Comparison of ENCODE assay signal across 8 cellular contexts in genomic region chr22:39242809-39243442, GRCh38. TPM values are rescaled to one million over a fixed set of nuclear protein-coding genes. Genes with fewer than 3 reads are reported as not detected.
A peak's percentile ranks its signal among the peaks of the same experiment; 100 is the strongest.
DNase-seq lines count a peak whose midpoint lies in the region; ATAC-seq and TF ChIP-seq lines count a peak whose summit lies in the region.

No MANE protein-coding gene starts in this region.

- no peaks in the 10 kb centered on the region for H3K9me3 ChIP-seq in iPS DF 6.9 (ENCODE audit: control insufficient read depth, insufficient read depth, low read length)
- H3K9me3 ChIP-seq in smooth muscle cell (replicated peaks; ENCODE audit: low read depth) = no peaks in the 10 kb centered on the region

- no peaks in the 10 kb centered on the region for H4K20me1 ChIP-seq in smooth muscle cell (ENCODE audit: low read depth)

- DNase-seq in stimulated activated CD4-positive, alpha-beta T cell treated with anti-CD3 and anti-CD28 coated beads, Interleukin-4, amount 100 ng/mL, for 1 hour = peak; percentile 43
- DNase-seq in stimulated activated CD4-positive, alpha-beta T cell treated with anti-CD3 and anti-CD28 coated beads, Interleukin-2, amount 100 ng/mL, for 48 hours = no peak
- DNase-seq in activated naive CD4-positive, alpha-beta T cell treated with Interleukin-2 at 50 U/mL for 16 hours = peak; percentile 47
- DNase-seq in iPS DF 6.9 (ENCODE audit: low read depth, low spot score) (no peak), smooth muscle cell (lab: John Stamatoyannopoulos, UW; ENCODE audit: unreplicated experiment) (no peak), 8988T (no peak), ACHN (no peak)

- H3K27me3 ChIP-seq in iPS DF 6.9 (ENCODE audit: control insufficient read depth, insufficient read depth, low read length) (peaks cover 29% of the 10 kb centered on the region), smooth muscle cell (ENCODE audit: low read depth) (peaks cover 60% of the 10 kb centered on the region)

- TF ChIP-seq CTCF in smooth muscle cell (IDR thresholded peaks at IDR 0.05; ENCODE audit: borderline replicate concordance, insufficient read depth, poor library complexity, severe bottlenecking) = no peak

- H3K4me1 ChIP-seq in iPS DF 6.9 (ENCODE audit: control insufficient read depth, insufficient read depth, low read length) (peaks cover 15% of the 10 kb centered on the region), smooth muscle cell (ENCODE audit: low read depth) (peaks cover 24% of the 10 kb centered on the region)

- H3K36me3 ChIP-seq in iPS DF 6.9 (ENCODE audit: control insufficient read depth, insufficient read depth, low read length) (no peaks in the 10 kb centered on the region), smooth muscle cell (ENCODE audit: low read depth) (no peaks in the 10 kb centered on the region)

- H3K27ac ChIP-seq in iPS DF 6.9 (ENCODE audit: low read length) (no peak overlapping the region), smooth muscle cell (ENCODE audit: low read depth) (no peak overlapping the region)

- no peaks in the 10 kb centered on the region for H3K79me2 ChIP-seq in smooth muscle cell (ENCODE audit: low read depth)

- H3K9ac ChIP-seq in smooth muscle cell (ENCODE audit: low read depth) = no peak overlapping the region

- no peak for ATAC-seq in HG02763 (IDR thresholded peaks at IDR 0.05; ENCODE audit: unreplicated experiment)

- WGBS in iPS DF 6.9 (ENCODE audit: insufficient coverage, insufficient read length) = no CpG with 5 or more reads among the region's 52 CpGs
- WGBS in smooth muscle cell (ENCODE audit: low lambda C conversion rate) = 2% methylated on average over 34 of the region's 52 CpGs

- in situ Hi-C loops in ACHN (cut with HindIII; ENCODE audit: low pct_ligation_motif_present, low pct_unique_long_range_greater_than_20kb, low sequenced_read_pairs) = no loop called here

- H2AFZ ChIP-seq in smooth muscle cell (ENCODE audit: low read depth) = no peak overlapping the region

- H3F3A ChIP-seq in smooth muscle cell (ENCODE audit: low read depth) = no peaks in the 10 kb centered on the region

- H3K4me2 ChIP-seq in smooth muscle cell = peak overlapping the region; percentile 88

- H3K4me3 ChIP-seq in iPS DF 6.9 (ENCODE audit: low read length) = peak overlapping the region; percentile 34
- H3K4me3 ChIP-seq in smooth muscle cell = peak overlapping the region; percentile 56

RNA-seq across cellular contexts. Expression of gene PDGFB, which starts 1.9 kb away (rescaled TPM):
- 1.9 and 2.1 TPM in 2 replicates for total RNA-seq in smooth muscle cell
- 0.31 and 3.0 TPM in 2 replicates for polyA plus RNA-seq in smooth muscle cell

Comparison
In these comparisons a context has a peak if more than half of its experiments do, and no peak if none do; other contexts are left out.
1. DNase-seq: peak in stimulated activated CD4-positive, alpha-beta T cell treated with anti-CD3 and anti-CD28 coated beads, Interleukin-4, amount 100 ng/mL, for 1 hour (single experiment) and activated naive CD4-positive, alpha-beta T cell treated with Interleukin-2 at 50 U/mL for 16 hours (single experiment); none in stimulated activated CD4-positive, alpha-beta T cell treated with anti-CD3 and anti-CD28 coated beads, Interleukin-2, amount 100 ng/mL, for 48 hours (0 of 2), iPS DF 6.9 (single experiment), smooth muscle cell (single experiment), 8988T (single experiment) and ACHN (single experiment).